In genomic region chr14:100533647-100534485, GRCh38 we compare ENCODE assay signal across 11 cellular contexts. TPM values are rescaled to one million over a fixed set of nuclear protein-coding genes. Genes with fewer than 3 reads are reported as not detected.
DNase-seq lines count a peak whose midpoint lies in the region; ATAC-seq and TF ChIP-seq lines count a peak whose summit lies in the region.
"Had no signal": no experiment of that assay in that cellular context is flagged by ENCODE, and none has a peak within 500 bp of the region (broad histone marks: within the 10 kb centered on the region; RNA-seq: fewer than 3 reads in every experiment).

No MANE protein-coding gene starts in this region.

- no peaks in the 10 kb centered on the region for H3K23me2 ChIP-seq in H9 (ENCODE audit: insufficient read length, low read depth, low read length, poor library complexity, severe bottlenecking)

- no peaks in the 10 kb centered on the region for H3K79me2 ChIP-seq in H9 (ENCODE audit: insufficient read depth, low read length)

- no peak overlapping the region for H3K9ac ChIP-seq in H9 (ENCODE audit: extremely low read depth, insufficient read length, low read length)

- peak overlapping the region in 2 of 3 experiments; percentile 43 to 71; a peak in 2 of 7 replicates for H3K27ac Mint-ChIP-seq in H9
- H3K27ac Mint-ChIP-seq in activated T-helper 17 cell treated with anti-CD3 and anti-CD28 coated beads, Interleukin-2, amount 50 U/mL, for 72 hours, result no peak overlapping the region
- H3K27ac Mint-ChIP-seq: HFFc6 had no signal

- H3T11ph ChIP-seq in H9 (ENCODE audit: low read length), result no peak overlapping the region

- no peak overlapping the region for H2BK12ac ChIP-seq in H9 (ENCODE audit: insufficient read length, low read depth, low read length)

- no peak for TF ChIP-seq CTCF in H9 (conservative IDR thresholded peaks at IDR 0.05)
- no peak for TF ChIP-seq CTCF in left ventricle myocardium inferior (IDR thresholded peaks at IDR 0.05; ENCODE audit: borderline replicate concordance)
- peak in 1 of 11 experiments; percentile 3 for TF ChIP-seq CTCF in spleen (IDR thresholded peaks at IDR 0.05 in 8 of 11, conservative IDR thresholded peaks at IDR 0.05 in 3 of 11)

- no peak overlapping the region for H2BK15ac ChIP-seq in H9 (ENCODE audit: low read depth, low read length)

- no peak overlapping the region for H3K4me3 ChIP-seq in left ventricle myocardium inferior
- no peak overlapping the region for H3K4me3 ChIP-seq in spleen
- H3K4me3 ChIP-seq: SJSA1 had no signal

- H4K8ac ChIP-seq in H9 (replicated peaks; ENCODE audit: insufficient read length, low read depth, low read length), result no peak overlapping the region

- no peak overlapping the region for H3K4me3 Mint-ChIP-seq in H9
- H3K4me3 Mint-ChIP-seq in activated T-helper 17 cell treated with anti-CD3 and anti-CD28 coated beads, Interleukin-2, amount 50 U/mL, for 72 hours, result no peak overlapping the region
- H3K4me3 Mint-ChIP-seq: HFFc6 had no signal

- no peak overlapping the region for H4K5ac ChIP-seq in H9 (ENCODE audit: insufficient read length, low read depth, low read length)

- TF ChIP-seq POLR2A in spleen (IDR thresholded peaks at IDR 0.05), result no peak

- H2AFZ ChIP-seq in H9 (ENCODE audit: low read length), result no peak overlapping the region

- ATAC-seq in HG02973 (IDR thresholded peaks at IDR 0.05; ENCODE audit: unreplicated experiment), result no peak
- no peak for ATAC-seq in activated T-helper 17 cell treated with anti-CD3 and anti-CD28 coated beads, Interleukin-2, amount 50 U/mL, for 72 hours (replicated peaks)

- intact Hi-C loops in left ventricle myocardium inferior (cut with micrococcal nuclease), result no loop called here
- intact Hi-C loops in spleen (cut with DNase I; ENCODE audit: low total_unique reads), result no loop called here

- H2BK20ac ChIP-seq in H9 (ENCODE audit: low read depth, low read length, poor library complexity, severe bottlenecking), result no peak overlapping the region

- H4K91ac ChIP-seq in H9 (ENCODE audit: insufficient read length, low read depth, low read length), result no peak overlapping the region

- no peaks in the 10 kb centered on the region for H3K9me3 Mint-ChIP-seq in H9
- no peaks in the 10 kb centered on the region for H3K9me3 Mint-ChIP-seq in activated T-helper 17 cell treated with anti-CD3 and anti-CD28 coated beads, Interleukin-2, amount 50 U/mL, for 72 hours
- H3K9me3 Mint-ChIP-seq: activated naive CD4-positive, alpha-beta T cell treated with anti-CD3 and anti-CD28 coated beads, Interleukin-2, amount 50 U/mL, for 72 hours; HFFc6 had no signal

- H3K18ac ChIP-seq in H9 (ENCODE audit: insufficient read length, low read depth, low read length), result no peak overlapping the region

- H3K4me1 Mint-ChIP-seq in H9, result peaks cover 9 to 14% of the 10 kb centered on the region in 2 experiments
- no peaks in the 10 kb centered on the region for H3K4me1 Mint-ChIP-seq in activated T-helper 17 cell treated with anti-CD3 and anti-CD28 coated beads, Interleukin-2, amount 50 U/mL, for 72 hours

- WGBS in H9 (ENCODE audit: extremely low coverage, insufficient read length, low lambda C conversion rate), result no CpG with 5 or more reads among the region's 17 CpGs
- WGBS in spleen, 5 donors, result 47 to 69% (median 58%) methylated on average over 16 to 17 of the region's 17 CpGs

- H3K4me1 ChIP-seq in H9 (ENCODE audit: insufficient read depth, low read length), result no peaks in the 10 kb centered on the region
- peaks cover 8% of the 10 kb centered on the region for H3K4me1 ChIP-seq in left ventricle myocardium inferior
- H3K4me1 ChIP-seq in spleen, result peaks cover 3 to 43% (median 21%) of the 10 kb centered on the region in 6 donors
- H3K4me1 ChIP-seq: SJSA1 had no signal

- no peak overlapping the region; the same call in 1 of the 2 replicates for H3K14ac ChIP-seq in H9 (ENCODE audit: insufficient read depth, low read length)

- H3K9me3 ChIP-seq in H9 (ENCODE audit: control insufficient read depth, low read depth, low read length), result no peaks in the 10 kb centered on the region
- H3K9me3 ChIP-seq in left ventricle myocardium inferior (replicated peaks), result no peaks in the 10 kb centered on the region
- H3K9me3 ChIP-seq in spleen, result no peaks in the 10 kb centered on the region
- H3K9me3 ChIP-seq: SJSA1 had no signal

- H3K27ac ChIP-seq in H9 (ENCODE audit: insufficient read length, low read depth, low read length), result no peak overlapping the region
- no peak overlapping the region for H3K27ac ChIP-seq in left ventricle myocardium inferior (replicated peaks)
- H3K27ac ChIP-seq in spleen, result peak overlapping the region in 6 of 8 donors; percentile 11 to 57 (median 46)
- H3K27ac ChIP-seq: SJSA1 had no signal

- no peak overlapping the region for H3K4ac ChIP-seq in H9 (ENCODE audit: low read depth, low read length)

- no peak overlapping the region for H3K56ac ChIP-seq in H9 (ENCODE audit: insufficient read length, low read depth, low read length)

- no peaks in the 10 kb centered on the region for H3K36me3 Mint-ChIP-seq in H9 (ENCODE audit: insufficient read depth in 1 of 3, low read depth in 3 of 3)
- no peaks in the 10 kb centered on the region for H3K36me3 Mint-ChIP-seq in activated T-helper 17 cell treated with anti-CD3 and anti-CD28 coated beads, Interleukin-2, amount 50 U/mL, for 72 hours (ENCODE audit: low read depth)
- H3K36me3 Mint-ChIP-seq: activated naive CD4-positive, alpha-beta T cell treated with anti-CD3 and anti-CD28 coated beads, Interleukin-2, amount 50 U/mL, for 72 hours had no signal

- peaks cover 1% of the 10 kb centered on the region; the same call in 1 of the 2 replicates for H3K27me3 Mint-ChIP-seq in H9 (ENCODE audit: low read depth)
- H3K27me3 Mint-ChIP-seq in activated T-helper 17 cell treated with anti-CD3 and anti-CD28 coated beads, Interleukin-2, amount 50 U/mL, for 72 hours, result no peaks in the 10 kb centered on the region

- H2AK5ac ChIP-seq in H9 (ENCODE audit: insufficient read length, low read length), result no peak overlapping the region

- H3K27me3 ChIP-seq in H9 (ENCODE audit: insufficient read depth, low read length) (no peaks in the 10 kb centered on the region; the same call in 1 of the 2 replicates), left ventricle myocardium inferior (ENCODE audit: low read depth) (no peaks in the 10 kb centered on the region), spleen (replicated peaks in 1 of 7) (no peaks in the 10 kb centered on the region)
- H3K27me3 ChIP-seq: SJSA1 had no signal

- H3K79me1 ChIP-seq in H9 (ENCODE audit: insufficient read depth, low read depth, low read length, poor library complexity, severe bottlenecking), result no peaks in the 10 kb centered on the region

- H2BK5ac ChIP-seq in H9 (ENCODE audit: insufficient read length, low read length), result no peak overlapping the region

- H3K4me2 ChIP-seq in H9 (ENCODE audit: insufficient read depth, insufficient read length, low read length), result no peak overlapping the region

- H2BK120ac ChIP-seq in H9 (ENCODE audit: low read depth, low read length, poor library complexity, severe bottlenecking), result no peak overlapping the region

- H3K23ac ChIP-seq in H9 (ENCODE audit: insufficient read length, low read depth, low read length), result no peak overlapping the region

- H3K36me3 ChIP-seq in left ventricle myocardium inferior (peaks cover 16% of the 10 kb centered on the region), spleen (peaks cover 0 to 40% (median 0%) of the 10 kb centered on the region in 6 donors)
- H3K36me3 ChIP-seq: SJSA1 had no signal

- no peaks in the 10 kb centered on the region for H4K20me1 ChIP-seq in H9 (ENCODE audit: control insufficient read depth, insufficient read depth, insufficient read length)

- DNase-seq in H9, result peak; percentile 24
- DNase-seq in SW480 (ENCODE audit: low spot score), result peak; percentile 48
- DNase-seq in left ventricle myocardium inferior, result peak; percentile 16
- DNase-seq in spleen, result peak; percentile 88
- no peak for DNase-seq in foreskin melanocyte
- no peak for DNase-seq in dermis blood vessel endothelial cell
- DNase-seq: HFFc6 had no signal

RNA-seq across cellular contexts. Expression of gene BEGAIN, which starts 53.4 kb away (rescaled TPM):
- total RNA-seq in H9 (2021) (2.6 and 2.7 TPM in 2 replicates), left ventricle myocardium inferior (1.9 TPM), spleen (10 to 100 TPM in 1 of 7 donors, 1 to 10 TPM in 6; 3.8 to 10.0 (median 5.9) TPM), dermis blood vessel endothelial cell (0.17 and 0.37 TPM in 2 replicates)
- polyA plus RNA-seq in spleen, result 1 to 10 TPM; 1.8 to 6.9 (median 4.1) TPM
- total RNA-seq in activated T-helper 17 cell treated with anti-CD3 and anti-CD28 coated beads, Interleukin-2, amount 50 U/mL, for 72 hours, result 1 to 10 TPM; 2.1 to 2.4 TPM
- total RNA-seq: SJSA1 had no signal

Comparison
In these comparisons a context has a peak if more than half of its experiments do, and no peak if none do; other contexts are left out.
1. DNase-seq: peak in H9 (single experiment), SW480 (single experiment), left ventricle myocardium inferior (single experiment) and spleen (single experiment); none in foreskin melanocyte (single experiment) and dermis blood vessel endothelial cell (single experiment).
2. H3K27ac ChIP-seq: peak in spleen (6 of 8); none in H9 (single experiment) and left ventricle myocardium inferior (single experiment).